ENCODE assay signal across 13 cellular contexts in genomic region chr2:24830351-24830750, GRCh38. TPM values are rescaled to one million over a fixed set of nuclear protein-coding genes. Genes with fewer than 3 reads are reported as not detected.
A peak's percentile ranks its signal among the peaks of the same experiment; 100 is the strongest.
DNase-seq lines count a peak whose midpoint lies in the region; ATAC-seq and TF ChIP-seq lines count a peak whose summit lies in the region.
"Had no signal": no experiment of that assay in that cellular context is flagged by ENCODE, and none has a peak within 500 bp of the region (broad histone marks: within the 10 kb centered on the region; RNA-seq: fewer than 3 reads in every experiment).

No MANE protein-coding gene starts in this region.

- H3K9me3 Mint-ChIP-seq in activated T-cell treated with anti-CD3 and anti-CD28 coated beads, Interleukin-2, amount 50 U/mL, for 24 hours, result no peaks in the 10 kb centered on the region
- H3K9me3 Mint-ChIP-seq: naive thymus-derived CD8-positive, alpha-beta T cell had no signal

- POLR2A ChIA-PET in A673 (lab: Charles Lee; ENCODE audit: low non-redundant PET), result no interaction called here

- H3K4me3 Mint-ChIP-seq in activated T-cell treated with anti-CD3 and anti-CD28 coated beads, Interleukin-2, amount 50 U/mL, for 24 hours, result no peak overlapping the region
- H3K4me3 Mint-ChIP-seq: activated CD4-positive, alpha-beta T cell treated with anti-CD3 and anti-CD28 coated beads for 36 hours; naive thymus-derived CD8-positive, alpha-beta T cell had no signal

- no peaks in the 10 kb centered on the region for H3K27me3 ChIP-seq in A673 (replicated peaks; ENCODE audit: insufficient read depth, low read depth, low read length, poor library complexity)

- no TSS peak for BruUV-seq in A673 (replicated peaks; lab: Mats Ljungman, UMichigan)

- CTCF ChIA-PET in A673 (lab: Charles Lee), result interaction anchor here (0.6 to 0.7 kb wide), 3 partner anchors 299 to 1637 kb away, joined by 3 to 4 read pairs (median 3); no protein-coding TSS in a partner anchor

- H3K27ac ChIP-seq in A673 (ENCODE audit: low read depth, low read length, poor library complexity, severe bottlenecking), result no peak overlapping the region

- no peaks in the 10 kb centered on the region for H3K9me3 ChIP-seq in A673 (ENCODE audit: low read depth, low read length, poor library complexity, severe bottlenecking)

- no peak for ATAC-seq in GM21367 (IDR thresholded peaks at IDR 0.05; ENCODE audit: unreplicated experiment)
- ATAC-seq: activated CD4-positive, alpha-beta T cell treated with anti-CD3 and anti-CD28 coated beads for 36 hours; naive thymus-derived CD8-positive, alpha-beta T cell had no signal

- H3K36me3 ChIP-seq in A673 (ENCODE audit: insufficient read depth, low read length, poor library complexity, severe bottlenecking), result no peaks in the 10 kb centered on the region

- H3K4me1 Mint-ChIP-seq in activated T-cell treated with anti-CD3 and anti-CD28 coated beads, Interleukin-2, amount 50 U/mL, for 24 hours (ENCODE audit: low read depth), result peaks cover 21% of the 10 kb centered on the region

- intact Hi-C loops in A673 (cut with micrococcal nuclease; ENCODE audit: unreplicated experiment), result loop anchor here (10.0 kb wide), 1 partner anchor 304 kb away; no protein-coding TSS in a partner anchor

- peaks cover 80% of the 10 kb centered on the region for H3K36me3 Mint-ChIP-seq in activated T-cell treated with anti-CD3 and anti-CD28 coated beads, Interleukin-2, amount 50 U/mL, for 24 hours (ENCODE audit: low read depth)

- H3K27ac Mint-ChIP-seq in activated T-cell treated with anti-CD3 and anti-CD28 coated beads, Interleukin-2, amount 50 U/mL, for 24 hours, result no peak overlapping the region
- H3K27ac Mint-ChIP-seq: activated CD4-positive, alpha-beta T cell treated with anti-CD3 and anti-CD28 coated beads for 36 hours; naive thymus-derived CD8-positive, alpha-beta T cell had no signal

- DNase-seq in A673 (ENCODE audit: low spot score), result peak; percentile 47
- peak; percentile 33 for DNase-seq in ELR (ENCODE audit: low read depth)
- peak; percentile 48 for DNase-seq in amniotic epithelial cell (ENCODE audit: low read depth)
- peak; percentile 58 for DNase-seq in islet precursor cell
- no peak for DNase-seq in stimulated activated CD4-positive, alpha-beta T cell treated with anti-CD3 and anti-CD28 coated beads, Interleukin-4, amount 100 ng/mL, for 1 hour
- DNase-seq in activated T-cell treated with anti-CD3 and anti-CD28 coated beads, Interleukin-2, amount 50 U/mL, for 24 hours, result no peak
- DNase-seq in NCI-H1092 treated with DMSO at 0.1 percent for 48 hours (lab: John Stamatoyannopoulos, UW), result no peak
- DNase-seq: activated CD4-positive, alpha-beta T cell treated with anti-CD3 and anti-CD28 coated beads for 36 hours; activated gamma-delta T cell; naive thymus-derived CD8-positive, alpha-beta T cell; NCI-H2227 treated with DMSO at 0.1 percent for 48 hours; SHP77 treated with DMSO at 0.1 percent for 48 hours had no signal

- peaks cover 15% of the 10 kb centered on the region for H3K4me1 ChIP-seq in A673 (ENCODE audit: insufficient read depth, low read length, poor library complexity, severe bottlenecking)

- peak; percentile 40 for TF ChIP-seq CTCF in A673 (conservative IDR thresholded peaks at IDR 0.05; ENCODE audit: low read depth, low read length)

- no peaks in the 10 kb centered on the region for H3K27me3 Mint-ChIP-seq in activated T-cell treated with anti-CD3 and anti-CD28 coated beads, Interleukin-2, amount 50 U/mL, for 24 hours
- H3K27me3 Mint-ChIP-seq: activated CD4-positive, alpha-beta T cell treated with anti-CD3 and anti-CD28 coated beads for 36 hours; naive thymus-derived CD8-positive, alpha-beta T cell had no signal

- no peak overlapping the region for H3K4me3 ChIP-seq in A673 (ENCODE audit: low read depth, low read length, poor library complexity, severe bottlenecking)

RNA-seq across cellular contexts. Expression of gene CENPO, which starts 37.1 kb away (rescaled TPM):
- 61.9 and 69.4 TPM in 2 replicates for total RNA-seq in A673 (2021)

RNA-seq across cellular contexts. Expression of gene PTRHD1, which starts 37.2 kb away (rescaled TPM):
- 33.4 and 34.9 TPM in 2 replicates for total RNA-seq in A673 (2021)

Comparison
In these comparisons a context has a peak if more than half of its experiments do, and no peak if none do; other contexts are left out.
1. DNase-seq: peak in A673 (single experiment), ELR (single experiment), amniotic epithelial cell (single experiment) and islet precursor cell (single experiment); none in stimulated activated CD4-positive, alpha-beta T cell treated with anti-CD3 and anti-CD28 coated beads, Interleukin-4, amount 100 ng/mL, for 1 hour (single experiment), activated T-cell treated with anti-CD3 and anti-CD28 coated beads, Interleukin-2, amount 50 U/mL, for 24 hours (single experiment) and NCI-H1092 treated with DMSO at 0.1 percent for 48 hours (single experiment).